ENCODE assay signal across 8 cellular contexts in the genomic region with DNA sequence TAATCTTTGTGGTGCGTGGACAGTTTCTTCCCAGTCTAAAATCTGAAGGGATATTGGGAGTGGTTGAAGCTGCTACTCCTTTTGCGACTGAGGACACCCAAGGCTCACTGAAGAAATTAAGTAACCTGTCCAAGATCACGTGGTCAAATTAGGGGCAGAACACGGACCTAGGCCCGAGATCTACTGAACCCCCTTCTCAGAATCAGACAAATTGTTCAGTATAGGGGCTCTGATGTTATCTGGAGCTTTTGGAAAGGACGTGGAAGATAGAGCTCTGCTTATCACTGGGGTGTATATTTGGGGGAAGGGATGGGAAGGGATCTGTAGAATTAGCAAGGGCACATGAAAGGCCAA. TPM values are rescaled to one million over a fixed set of nuclear protein-coding genes. Genes with fewer than 3 reads are reported as not detected.
DNase-seq lines count a peak whose midpoint lies in the region; ATAC-seq, FAIRE-seq and TF ChIP-seq lines count a peak whose summit lies in the region.

No MANE protein-coding gene starts in this region.

- H3K9me3 ChIP-seq in AG04450 (ENCODE audit: control insufficient read depth, insufficient read depth, low read length) = no peaks in the 10 kb centered on the region
- H3K9me3 ChIP-seq in mammary epithelial cell (replicated peaks; ENCODE audit: insufficient read depth, low read length) = no peaks in the 10 kb centered on the region
- no peaks in the 10 kb centered on the region for H3K9me3 ChIP-seq in mucosa of rectum (ENCODE audit: control insufficient read depth in 2 of 2, low read length in 2 of 2)

- POLR2A ChIA-PET in AG04450 (lab: Yijun Ruan, JAX) = interaction anchor here (0.6 kb wide), 1 partner anchor 280 kb away, joined by 3 read pairs; no protein-coding TSS in a partner anchor

- peak overlapping the region; percentile 85 for H3K27ac ChIP-seq in AG04450 (ENCODE audit: low read depth, low read length)
- peak overlapping the region; percentile 52 for H3K27ac ChIP-seq in mammary epithelial cell (ENCODE audit: insufficient read depth, low read depth, low read length)
- H3K27ac ChIP-seq in mucosa of rectum (ENCODE audit: low read depth in 2 of 2, low read length in 2 of 2) = no peak overlapping the region

- peak overlapping the region; percentile 70 for H3K9ac ChIP-seq in mammary epithelial cell (ENCODE audit: insufficient read depth, low read length)
- H3K9ac ChIP-seq in mucosa of rectum (ENCODE audit: low read depth in 1 of 2, low read length in 2 of 2) = peak overlapping the region; percentile 80 to 82

- 0% methylated on average over 5 of the region's 6 CpGs for WGBS in mammary epithelial cell (ENCODE audit: low coverage, missing lambda C conversion rate)

- in situ Hi-C loops in mammary epithelial cell (cut with MboI; ENCODE audit: low sequenced_read_pairs in 2 of 2) = loop anchor here in 1 of 2 donors (10.0 kb wide), 1 partner anchor 281 kb away; no protein-coding TSS in a partner anchor

- FAIRE-seq in frontal cortex (lab: Jason Lieb, UNC) = no peak

- peak overlapping the region; percentile 89 for H3K4me3 ChIP-seq in AG04450 (ENCODE audit: low read depth, low read length)
- peak overlapping the region; percentile 71 to 75 (median 73) for H3K4me3 ChIP-seq in mammary epithelial cell (replicated peaks in 1 of 3; ENCODE audit: insufficient read depth in 1 of 3, low read depth in 2 of 3, low read length in 3 of 3)
- H3K4me3 ChIP-seq in mucosa of rectum (ENCODE audit: low read length in 2 of 2) = peak overlapping the region; percentile 77 to 88

- peak overlapping the region; percentile 84 for H3K4me2 ChIP-seq in mammary epithelial cell (ENCODE audit: insufficient read depth, low read depth, low read length)

- no peaks in the 10 kb centered on the region for H4K20me1 ChIP-seq in mammary epithelial cell (ENCODE audit: insufficient read depth, low read length)

- CTCF ChIA-PET in AG04450 (lab: Charles Lee) = interaction anchor here (0.6 to 5.6 kb wide), 6 partner anchors 21 to 364 kb away, joined by 3 to 182 read pairs (median 4); partner anchors contain the start of gene HAS3
- CTCF ChIA-PET in mammary epithelial cell (lab: Charles Lee; ENCODE audit: low non-redundant PET) = interaction anchor here (0.8 kb wide), 1 partner anchor 272 kb away, joined by 6 read pairs; no protein-coding TSS in a partner anchor

- H3K79me2 ChIP-seq in mammary epithelial cell (ENCODE audit: insufficient read depth, low read length) = peaks cover 27% of the 10 kb centered on the region

- H3K4me1 ChIP-seq in mammary epithelial cell (ENCODE audit: insufficient read depth, low read length) (peaks cover 4% of the 10 kb centered on the region), mucosa of rectum (ENCODE audit: control insufficient read depth in 2 of 2, insufficient read depth in 2 of 2, low read length in 2 of 2) (peaks cover 7 to 15% of the 10 kb centered on the region in 2 donors)

- peak overlapping the region; percentile 94 for H2AFZ ChIP-seq in mammary epithelial cell (ENCODE audit: low read depth, low read length)

- dilution Hi-C loops in mammary epithelial cell (cut with HindIII; ENCODE audit: low sequenced_read_pairs) = no loop called here

- BruUV-seq in mammary epithelial cell (replicated peaks; lab: Mats Ljungman, UMichigan) = TSS peak; percentile 20

- intact Hi-C loops in mammary epithelial cell (cut with micrococcal nuclease) = no loop called here

- H3K27me3 ChIP-seq in AG04450 (ENCODE audit: control insufficient read depth, insufficient read depth, low read length) = no peaks in the 10 kb centered on the region
- H3K27me3 ChIP-seq in mammary epithelial cell (ENCODE audit: insufficient read depth, low read length) = no peaks in the 10 kb centered on the region
- no peaks in the 10 kb centered on the region for H3K27me3 ChIP-seq in mucosa of rectum (ENCODE audit: control insufficient read depth in 2 of 2, insufficient read depth in 2 of 2, low read length in 2 of 2)

- ATAC-seq in HG03432 (IDR thresholded peaks at IDR 0.05; ENCODE audit: unreplicated experiment) = peak; percentile 5

- no peak for TF ChIP-seq CTCF in AG04450 (IDR thresholded peaks at IDR 0.05; ENCODE audit: low read depth, low read length)
- no peak for TF ChIP-seq CTCF in mammary epithelial cell (conservative IDR thresholded peaks at IDR 0.05 in 1 of 2, IDR thresholded peaks at IDR 0.05 in 1 of 2; ENCODE audit: extremely low read depth in 1 of 2, insufficient read depth in 1 of 2, low read depth in 1 of 2, low read length in 2 of 2)

- no peak for DNase-seq in AG04450 (ENCODE audit: low read depth, low spot score)
- no peak for DNase-seq in mammary epithelial cell
- DNase-seq in CD1c-positive myeloid dendritic cell (ENCODE audit: extremely low spot score) = no peak
- DNase-seq in frontal cortex (ENCODE audit: low spot score in 2 of 2) = no peak
- no peak for DNase-seq in EL
- DNase-seq in effector CD8-positive, alpha-beta T cell (lab: John Stamatoyannopoulos, UW) = no peak

- H3K36me3 ChIP-seq in mammary epithelial cell (ENCODE audit: insufficient read depth, low read length) = no peaks in the 10 kb centered on the region
- H3K36me3 ChIP-seq in mucosa of rectum (ENCODE audit: control insufficient read depth in 2 of 2, insufficient read depth in 2 of 2, low read length in 2 of 2) = no peaks in the 10 kb centered on the region

RNA-seq across cellular contexts. Expression of gene TANGO6, which starts 0.9 kb away (rescaled TPM):
- polyA plus RNA-seq in AG04450 (2011; rRNA removed) (11.6 and 16.2 TPM in 2 replicates), mammary epithelial cell (7.6 TPM)
- polyA minus RNA-seq in AG04450 (2011; rRNA and poly(A)+ RNA removed) = 45.0 and 92.2 TPM in 2 replicates
- total RNA-seq in mammary epithelial cell (10 to 100 TPM; 18.2 to 24.5 TPM), frontal cortex (31.0 TPM)
- polyA minus RNA-seq in mammary epithelial cell = 119 TPM

Comparison
In these comparisons a context has a peak if more than half of its experiments do, and no peak if none do; other contexts are left out.
1. H3K27ac ChIP-seq: peak in AG04450 (single experiment) and mammary epithelial cell (single experiment); none in mucosa of rectum (0 of 2).
2. Peak in every context shown above with its lines, with median percentiles within 50 percentile points of each other: H3K4me3 ChIP-seq.